In genomic region chr3:128725932-128726690, GRCh38 we compare ENCODE assay signal across 1 cellular context.
TF ChIP-seq lines count a peak whose summit lies in the region.

TSS of gene RAB7A (plus strand) at chr3:128726183. CDS start at chr3:128795368, 69,185 bp downstream.

TF ChIP-seq in A549, 52 proteins besides CTCF, POLR2A, EP300 and RAD21 (continued from another document):
- no peak for TF ChIP-seq RNF2 (IDR thresholded peaks at IDR 0.05; ENCODE audit: borderline replicate concordance, low read depth)
- no peak for TF ChIP-seq ZFP36 (IDR thresholded peaks at IDR 0.05; ENCODE audit: borderline replicate concordance, partially characterized antibody)
- peak; percentile 19; the same call in 1 of the 2 replicates for TF ChIP-seq KDM5A (IDR thresholded peaks at IDR 0.05)
- no peak for TF ChIP-seq EHMT2 (IDR thresholded peaks at IDR 0.05; ENCODE audit: low read depth)
- TF ChIP-seq RCOR1 (IDR thresholded peaks at IDR 0.05; ENCODE audit: low read depth, low read length), result no peak
- TF ChIP-seq, protein P1, sequence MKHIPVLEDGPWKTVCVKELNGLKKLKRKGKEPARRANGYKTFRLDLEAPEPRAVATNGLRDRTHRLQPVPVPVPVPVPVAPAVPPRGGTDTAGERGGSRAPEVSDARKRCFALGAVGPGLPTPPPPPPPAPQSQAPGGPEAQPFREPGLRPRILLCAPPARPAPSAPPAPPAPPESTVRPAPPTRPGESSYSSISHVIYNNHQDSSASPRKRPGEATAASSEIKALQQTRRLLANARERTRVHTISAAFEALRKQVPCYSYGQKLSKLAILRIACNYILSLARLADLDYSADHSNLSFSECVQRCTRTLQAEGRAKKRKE (CRISPR knock-in tag; IDR thresholded peaks at IDR 0.05; ENCODE audit: low read depth), result no peak
- no peak for TF ChIP-seq SMC3 (IDR thresholded peaks at IDR 0.05)
- TF ChIP-seq, protein P2, sequence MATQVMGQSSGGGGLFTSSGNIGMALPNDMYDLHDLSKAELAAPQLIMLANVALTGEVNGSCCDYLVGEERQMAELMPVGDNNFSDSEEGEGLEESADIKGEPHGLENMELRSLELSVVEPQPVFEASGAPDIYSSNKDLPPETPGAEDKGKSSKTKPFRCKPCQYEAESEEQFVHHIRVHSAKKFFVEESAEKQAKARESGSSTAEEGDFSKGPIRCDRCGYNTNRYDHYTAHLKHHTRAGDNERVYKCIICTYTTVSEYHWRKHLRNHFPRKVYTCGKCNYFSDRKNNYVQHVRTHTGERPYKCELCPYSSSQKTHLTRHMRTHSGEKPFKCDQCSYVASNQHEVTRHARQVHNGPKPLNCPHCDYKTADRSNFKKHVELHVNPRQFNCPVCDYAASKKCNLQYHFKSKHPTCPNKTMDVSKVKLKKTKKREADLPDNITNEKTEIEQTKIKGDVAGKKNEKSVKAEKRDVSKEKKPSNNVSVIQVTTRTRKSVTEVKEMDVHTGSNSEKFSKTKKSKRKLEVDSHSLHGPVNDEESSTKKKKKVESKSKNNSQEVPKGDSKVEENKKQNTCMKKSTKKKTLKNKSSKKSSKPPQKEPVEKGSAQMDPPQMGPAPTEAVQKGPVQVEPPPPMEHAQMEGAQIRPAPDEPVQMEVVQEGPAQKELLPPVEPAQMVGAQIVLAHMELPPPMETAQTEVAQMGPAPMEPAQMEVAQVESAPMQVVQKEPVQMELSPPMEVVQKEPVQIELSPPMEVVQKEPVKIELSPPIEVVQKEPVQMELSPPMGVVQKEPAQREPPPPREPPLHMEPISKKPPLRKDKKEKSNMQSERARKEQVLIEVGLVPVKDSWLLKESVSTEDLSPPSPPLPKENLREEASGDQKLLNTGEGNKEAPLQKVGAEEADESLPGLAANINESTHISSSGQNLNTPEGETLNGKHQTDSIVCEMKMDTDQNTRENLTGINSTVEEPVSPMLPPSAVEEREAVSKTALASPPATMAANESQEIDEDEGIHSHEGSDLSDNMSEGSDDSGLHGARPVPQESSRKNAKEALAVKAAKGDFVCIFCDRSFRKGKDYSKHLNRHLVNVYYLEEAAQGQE (IDR thresholded peaks at IDR 0.05), result no peak
- no peak for TF ChIP-seq NFE2L2 (conservative IDR thresholded peaks at IDR 0.05; ENCODE audit: low read length)
- TF ChIP-seq SREBF2 (IDR thresholded peaks at IDR 0.05), result no peak
- TF ChIP-seq MAZ (IDR thresholded peaks at IDR 0.05; ENCODE audit: borderline replicate concordance, low read depth, low read length), result no peak
- peak; percentile 45; the same call in 1 of the 2 replicates for TF ChIP-seq HOXB5 (CRISPR knock-in tag; IDR thresholded peaks at IDR 0.05)
- TF ChIP-seq MYC (IDR thresholded peaks at IDR 0.05; ENCODE audit: borderline replicate concordance, low read length), result no peak; the same call in 1 of the 2 replicates
- TF ChIP-seq NR3C1 (IDR thresholded peaks at IDR 0.05), result no peak
- TF ChIP-seq, protein P3, sequence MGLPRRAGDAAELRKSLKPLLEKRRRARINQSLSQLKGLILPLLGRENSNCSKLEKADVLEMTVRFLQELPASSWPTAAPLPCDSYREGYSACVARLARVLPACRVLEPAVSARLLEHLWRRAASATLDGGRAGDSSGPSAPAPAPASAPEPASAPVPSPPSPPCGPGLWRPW (IDR thresholded peaks at IDR 0.05), result no peak
- no peak for TF ChIP-seq RARB (CRISPR knock-in tag; IDR thresholded peaks at IDR 0.05)
- no peak for TF ChIP-seq ZC3H11A (IDR thresholded peaks at IDR 0.05)
- no peak for TF ChIP-seq HMGXB4 (CRISPR knock-in tag; IDR thresholded peaks at IDR 0.05; ENCODE audit: borderline replicate concordance)
- no peak for TF ChIP-seq TP53 (CRISPR knock-in tag; IDR thresholded peaks at IDR 0.05)
- TF ChIP-seq FOXS1 (CRISPR knock-in tag; IDR thresholded peaks at IDR 0.05), result no peak
- peak; percentile 86 for TF ChIP-seq USF2 (IDR thresholded peaks at IDR 0.05)
- no peak for TF ChIP-seq CHD2 (IDR thresholded peaks at IDR 0.05; ENCODE audit: low read length, partially characterized antibody)
